8 cellular contexts compared by ENCODE assay signal in the genomic region with DNA sequence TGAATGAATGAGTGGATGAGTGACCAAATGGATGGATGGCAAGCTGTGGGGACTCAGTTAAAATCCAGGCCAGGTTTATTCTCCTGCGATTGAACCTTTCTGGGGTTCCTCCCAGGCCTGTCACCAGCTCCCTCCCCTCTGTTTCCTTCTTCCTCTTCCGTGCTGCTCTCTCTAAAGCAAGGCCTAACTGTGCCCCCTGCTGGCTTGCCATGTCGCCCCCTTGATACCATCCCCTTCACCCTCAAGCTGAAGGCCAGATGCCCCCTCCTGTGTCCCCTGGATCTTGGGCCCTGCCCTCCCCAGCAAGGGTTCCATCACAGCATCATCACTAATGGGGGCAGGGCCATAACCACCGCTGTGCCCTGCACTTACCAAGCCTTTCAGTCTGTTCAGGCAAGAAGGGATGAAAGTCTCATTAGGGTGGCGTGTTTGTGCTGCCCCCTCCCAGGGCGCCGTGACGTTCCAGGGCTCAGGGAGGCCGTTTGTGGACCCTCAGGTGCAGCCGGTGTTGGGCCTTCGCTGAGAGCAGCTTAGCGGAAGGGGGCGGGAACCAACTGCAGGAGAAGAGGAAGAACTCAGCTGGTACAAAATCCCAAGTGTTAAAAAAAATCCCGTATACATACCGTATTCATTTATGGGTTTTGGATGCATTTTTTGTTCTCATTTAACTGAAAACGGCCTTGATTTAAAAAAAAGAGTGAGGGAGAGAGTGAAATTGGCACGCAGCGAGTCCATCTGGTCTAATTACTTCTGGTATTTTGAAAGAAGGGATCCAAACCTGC.
DNase-seq lines count a peak whose midpoint lies in the region; ATAC-seq and TF ChIP-seq lines count a peak whose summit lies in the region.

No MANE protein-coding gene starts in this region.

- H3K36me3 Mint-ChIP-seq in activated naive CD4-positive, alpha-beta T cell treated with anti-CD3 and anti-CD28 coated beads, Interleukin-2, amount 50 U/mL, for 24 hours = no peaks in the 10 kb centered on the region

- intact Hi-C loops in heart left ventricle (cut with DNase I) = loop anchor here in 1 of 10 donors (5.0 kb wide), 1 partner anchor 361 kb away; no protein-coding TSS in a partner anchor

- H3K9me2 ChIP-seq in Karpas-422 (replicated peaks; ENCODE audit: insufficient read depth, low read length) = no peaks in the 10 kb centered on the region

- no peak for TF ChIP-seq POLR2A in heart left ventricle (IDR thresholded peaks at IDR 0.05)

- ATAC-seq in heart left ventricle = no peak

- no peak for TF ChIP-seq CTCF in neutrophil (IDR thresholded peaks at IDR 0.05)
- peak in 2 of 12 donors; percentile 8 to 10 for TF ChIP-seq CTCF in heart left ventricle (IDR thresholded peaks at IDR 0.05)

- H3K79me2 ChIP-seq in Karpas-422 (ENCODE audit: low read length) = no peaks in the 10 kb centered on the region

- H3K4me1 ChIP-seq in Karpas-422 (ENCODE audit: low read length) (peaks cover 21% of the 10 kb centered on the region), neutrophil (ENCODE audit: control insufficient read depth in 1 of 2, insufficient read depth in 1 of 2, low read depth in 1 of 2, low read length in 1 of 2) (peaks cover 0 to 8% of the 10 kb centered on the region in 2 experiments), heart left ventricle (no peaks in the 10 kb centered on the region)

- H3K4me3 ChIP-seq in Karpas-422 (ENCODE audit: low read length) (peak overlapping the region; percentile 55), neutrophil (ENCODE audit: low read depth in 1 of 2, low read length in 1 of 2) (peak overlapping the region; percentile 13 to 33), heart left ventricle (peak overlapping the region in 2 of 12 donors; percentile 22 to 48)

- H3K27me3 Mint-ChIP-seq in activated naive CD4-positive, alpha-beta T cell treated with anti-CD3 and anti-CD28 coated beads, Interleukin-2, amount 50 U/mL, for 24 hours = no peaks in the 10 kb centered on the region

- H3K27ac ChIP-seq in Karpas-422 (ENCODE audit: low read length) (no peak overlapping the region), neutrophil (no peak overlapping the region), heart left ventricle (no peak overlapping the region)

- H3K9me3 ChIP-seq in Karpas-422 (ENCODE audit: low read length) = no peaks in the 10 kb centered on the region
- H3K9me3 ChIP-seq in neutrophil = no peaks in the 10 kb centered on the region
- no peaks in the 10 kb centered on the region for H3K9me3 ChIP-seq in heart left ventricle

- H3K4me1 Mint-ChIP-seq in activated naive CD4-positive, alpha-beta T cell treated with anti-CD3 and anti-CD28 coated beads, Interleukin-2, amount 50 U/mL, for 24 hours = peaks cover 16% of the 10 kb centered on the region

- H3K36me3 ChIP-seq in Karpas-422 (ENCODE audit: insufficient read depth, low read length) = no peaks in the 10 kb centered on the region
- no peaks in the 10 kb centered on the region for H3K36me3 ChIP-seq in neutrophil
- no peaks in the 10 kb centered on the region for H3K36me3 ChIP-seq in heart left ventricle

- no peaks in the 10 kb centered on the region for H3K9me3 Mint-ChIP-seq in activated naive CD4-positive, alpha-beta T cell treated with anti-CD3 and anti-CD28 coated beads, Interleukin-2, amount 50 U/mL, for 24 hours

- H3K27ac Mint-ChIP-seq in activated naive CD4-positive, alpha-beta T cell treated with anti-CD3 and anti-CD28 coated beads, Interleukin-2, amount 50 U/mL, for 24 hours = peak overlapping the region; percentile 62

- peak overlapping the region; percentile 62 for H3K4me2 ChIP-seq in Karpas-422 (ENCODE audit: low read depth, low read length, poor library complexity, severe bottlenecking)

- no peaks in the 10 kb centered on the region for H4K20me1 ChIP-seq in Karpas-422 (ENCODE audit: insufficient read depth, low read depth, low read length)

- H3K9ac ChIP-seq in Karpas-422 (ENCODE audit: low read length) = peak overlapping the region; percentile 71

- DNase-seq in NCI-H2171 treated with DMSO at 0.1 percent for 48 hours (lab: John Stamatoyannopoulos, UW) = peak; percentile 47
- DNase-seq in NCI-H2171 (lab: John Stamatoyannopoulos, UW) = no peak
- peak; percentile 88 for DNase-seq in Karpas-422
- DNase-seq in heart left ventricle = no peak
- no peak for DNase-seq in midbrain (lab: John Stamatoyannopoulos, UW)
- DNase-seq in ecto neural progenitor cell (ENCODE audit: low spot score) = no peak

- H3K27me3 ChIP-seq in Karpas-422 (ENCODE audit: low read length) = no peaks in the 10 kb centered on the region
- H3K27me3 ChIP-seq in neutrophil = no peaks in the 10 kb centered on the region
- H3K27me3 ChIP-seq in heart left ventricle = peaks cover 0 to 24% (median 0%) of the 10 kb centered on the region in 9 donors

- H2AFZ ChIP-seq in Karpas-422 (ENCODE audit: low read length) = peak overlapping the region; percentile 86

- 42 to 58% (median 46%) methylated on average over 18 of the region's 18 CpGs for WGBS in heart left ventricle, 4 donors

- peak overlapping the region; percentile 82 for H3K4me3 Mint-ChIP-seq in activated naive CD4-positive, alpha-beta T cell treated with anti-CD3 and anti-CD28 coated beads, Interleukin-2, amount 50 U/mL, for 24 hours

Comparison
In these comparisons a context has a peak if more than half of its experiments do, and no peak if none do; other contexts are left out.
1. DNase-seq: peak in NCI-H2171 treated with DMSO at 0.1 percent for 48 hours (single experiment) and Karpas-422 (single experiment); none in NCI-H2171 (single experiment), heart left ventricle (0 of 5), midbrain (single experiment) and ecto neural progenitor cell (single experiment).